6 cellular contexts compared by ENCODE assay signal in the genomic region with DNA sequence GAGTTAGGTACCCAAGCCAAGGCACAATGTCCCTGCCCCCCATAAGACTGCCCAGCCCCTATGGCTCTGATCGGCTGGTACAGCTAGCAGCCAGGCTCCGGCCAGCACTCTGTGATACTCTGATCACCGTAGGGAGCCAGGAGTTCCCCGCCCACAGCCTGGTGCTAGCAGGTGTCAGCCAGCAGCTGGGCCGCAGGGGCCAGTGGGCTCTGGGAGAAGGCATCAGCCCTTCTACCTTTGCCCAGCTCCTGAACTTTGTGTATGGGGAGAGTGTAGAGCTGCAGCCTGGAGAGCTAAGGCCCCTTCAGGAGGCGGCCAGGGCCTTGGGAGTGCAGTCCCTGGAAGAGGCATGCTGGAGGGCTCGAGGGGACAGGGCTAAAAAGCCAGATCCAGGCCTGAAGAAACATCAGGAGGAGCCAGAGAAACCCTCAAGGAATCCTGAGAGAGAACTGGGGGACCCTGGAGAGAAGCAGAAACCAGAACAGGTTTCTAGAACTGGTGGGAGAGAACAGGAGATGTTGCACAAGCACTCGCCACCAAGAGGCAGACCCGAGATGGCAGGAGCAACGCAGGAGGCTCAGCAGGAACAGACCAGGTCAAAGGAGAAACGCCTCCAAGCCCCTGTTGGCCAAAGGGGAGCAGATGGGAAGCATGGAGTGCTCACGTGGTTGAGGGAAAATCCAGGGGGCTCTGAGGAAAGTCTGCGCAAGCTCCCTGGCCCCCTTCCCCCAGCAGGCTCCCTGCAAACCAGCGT. TPM values are rescaled to one million over a fixed set of nuclear protein-coding genes. Genes with fewer than 3 reads are reported as not detected.
DNase-seq lines count a peak whose midpoint lies in the region; ATAC-seq and TF ChIP-seq lines count a peak whose summit lies in the region.

No MANE protein-coding gene starts in this region.

- no peaks in the 10 kb centered on the region for H3K27me3 ChIP-seq in BLaER1 treated with 17β-estradiol and CSF1 and Interleukin-3, amounts not matched to agents 10 nM and 100 nM

- H3K27ac Mint-ChIP-seq in activated T-helper 1 cell treated with anti-CD3 and anti-CD28 coated beads, Interleukin-12 subunit alpha, Interleukin-12 subunit beta, Interleukin-2, Interleukin-4 antibody, amounts not matched to agents 30 ng/mL and 10 ng/mL and 1 ng/mL, durations not matched to agents 14 hours and 24 hours and 36 hours, result peak overlapping the region; percentile 95

- peak overlapping the region in 2 of 10 experiments; percentile 90 to 92; a peak in 4 of 20 replicates for H3K4me3 ChIP-seq in BLaER1 treated with 17β-estradiol and CSF1 and Interleukin-3, amounts not matched to agents 10 nM and 100 nM

- intact Hi-C loops in activated T-helper 1 cell treated with anti-CD3 and anti-CD28 coated beads, Interleukin-12 subunit alpha, Interleukin-12 subunit beta, Interleukin-2, Interleukin-4 antibody, amounts not matched to agents 30 ng/mL and 10 ng/mL and 1 ng/mL, durations not matched to agents 14 hours and 24 hours and 36 hours (cut with micrococcal nuclease), result loop anchor here (5.0 kb wide), 2 partner anchors 167 to 298 kb away; a partner anchor contains a TSS

- H4K20me1 ChIP-seq in BLaER1 treated with 17β-estradiol and CSF1 and Interleukin-3, amounts not matched to agents 10 nM and 100 nM, result peaks cover 13 to 42% (median 16%) of the 10 kb centered on the region in 11 experiments; a peak in 21 of 22 replicates

- no peaks in the 10 kb centered on the region for H3K27me3 Mint-ChIP-seq in activated T-helper 1 cell treated with anti-CD3 and anti-CD28 coated beads, Interleukin-12 subunit alpha, Interleukin-12 subunit beta, Interleukin-2, Interleukin-4 antibody, amounts not matched to agents 30 ng/mL and 10 ng/mL and 1 ng/mL, durations not matched to agents 14 hours and 24 hours and 36 hours (ENCODE audit: insufficient read depth)

- no peaks in the 10 kb centered on the region for H3K9me3 Mint-ChIP-seq in activated T-helper 1 cell treated with anti-CD3 and anti-CD28 coated beads, Interleukin-12 subunit alpha, Interleukin-12 subunit beta, Interleukin-2, Interleukin-4 antibody, amounts not matched to agents 30 ng/mL and 10 ng/mL and 1 ng/mL, durations not matched to agents 14 hours and 24 hours and 36 hours

- DNase-seq in GM20000 (ENCODE audit: low spot score) (no peak), NCI-H1436 (lab: John Stamatoyannopoulos, UW) (no peak), dermis blood vessel endothelial cell (no peak)
- DNase-seq in activated T-helper 1 cell treated with anti-CD3 and anti-CD28 coated beads, Interleukin-12 subunit alpha, Interleukin-12 subunit beta, Interleukin-2, Interleukin-4 antibody, amounts not matched to agents 30 ng/mL and 10 ng/mL and 1 ng/mL, durations not matched to agents 14 hours and 24 hours and 36 hours (ENCODE audit: low spot score), result no peak

- H3K9ac ChIP-seq in BLaER1 treated with 17β-estradiol and CSF1 and Interleukin-3, amounts not matched to agents 10 nM and 100 nM, result peak overlapping the region in 10 of 11 experiments; percentile 92 to 98 (median 95); a peak in 9 of 22 replicates

- no peak for ATAC-seq in HG03045 (IDR thresholded peaks at IDR 0.05; ENCODE audit: unreplicated experiment)

- H3K4me1 Mint-ChIP-seq in activated T-helper 1 cell treated with anti-CD3 and anti-CD28 coated beads, Interleukin-12 subunit alpha, Interleukin-12 subunit beta, Interleukin-2, Interleukin-4 antibody, amounts not matched to agents 30 ng/mL and 10 ng/mL and 1 ng/mL, durations not matched to agents 14 hours and 24 hours and 36 hours (ENCODE audit: low read depth), result peaks cover 64% of the 10 kb centered on the region

- no peaks in the 10 kb centered on the region for H3K9me3 ChIP-seq in BLaER1 treated with 17β-estradiol and CSF1 and Interleukin-3, amounts not matched to agents 10 nM and 100 nM (replicated peaks in 1 of 11)

- H3K36me3 ChIP-seq in BLaER1 treated with 17β-estradiol and CSF1 and Interleukin-3, amounts not matched to agents 10 nM and 100 nM, result peaks cover 2 to 8% (median 6%) of the 10 kb centered on the region in 11 experiments; a peak in 20 of 22 replicates

- TF ChIP-seq CTCF in GM20000 (IDR thresholded peaks at IDR 0.05; ENCODE audit: extremely low read depth, missing control alignments), result peak; percentile 11

- H3K36me3 Mint-ChIP-seq in activated T-helper 1 cell treated with anti-CD3 and anti-CD28 coated beads, Interleukin-12 subunit alpha, Interleukin-12 subunit beta, Interleukin-2, Interleukin-4 antibody, amounts not matched to agents 30 ng/mL and 10 ng/mL and 1 ng/mL, durations not matched to agents 14 hours and 24 hours and 36 hours (ENCODE audit: low read depth), result peaks cover 28% of the 10 kb centered on the region

- H3K4me2 ChIP-seq in BLaER1 treated with 17β-estradiol and CSF1 and Interleukin-3, amounts not matched to agents 10 nM and 100 nM, result peak overlapping the region; percentile 91 to 100 (median 98)

- H3K4me1 ChIP-seq in BLaER1 treated with 17β-estradiol and CSF1 and Interleukin-3, amounts not matched to agents 10 nM and 100 nM, result peaks cover 41 to 73% (median 66%) of the 10 kb centered on the region in 10 experiments

- peak overlapping the region; percentile 99 for H3K4me3 Mint-ChIP-seq in activated T-helper 1 cell treated with anti-CD3 and anti-CD28 coated beads, Interleukin-12 subunit alpha, Interleukin-12 subunit beta, Interleukin-2, Interleukin-4 antibody, amounts not matched to agents 30 ng/mL and 10 ng/mL and 1 ng/mL, durations not matched to agents 14 hours and 24 hours and 36 hours

- 0 out of 22 replicates have a peak overlapping the region, but pooled peaks of 1 of the 11 experiments have one; percentile 93 for H3K27ac ChIP-seq in BLaER1 treated with 17β-estradiol and CSF1 and Interleukin-3, amounts not matched to agents 10 nM and 100 nM

RNA-seq across cellular contexts. Expression of a gene that starts 3.0 kb away (rescaled TPM):
- total RNA-seq in activated T-helper 1 cell treated with anti-CD3 and anti-CD28 coated beads, Interleukin-12 subunit alpha, Interleukin-12 subunit beta, Interleukin-2, Interleukin-4 antibody, amounts not matched to agents 30 ng/mL and 10 ng/mL and 1 ng/mL, durations not matched to agents 14 hours and 24 hours and 36 hours, result 61.9 and 65.2 TPM in 2 replicates
- total RNA-seq in dermis blood vessel endothelial cell, result 7.3 and 15.4 TPM in 2 replicates

RNA-seq across cellular contexts. Expression of a gene that starts 10.4 kb away (rescaled TPM):
- 126 TPM in 2 replicates for total RNA-seq in activated T-helper 1 cell treated with anti-CD3 and anti-CD28 coated beads, Interleukin-12 subunit alpha, Interleukin-12 subunit beta, Interleukin-2, Interleukin-4 antibody, amounts not matched to agents 30 ng/mL and 10 ng/mL and 1 ng/mL, durations not matched to agents 14 hours and 24 hours and 36 hours
- not detected in 2 replicates for total RNA-seq in dermis blood vessel endothelial cell

RNA-seq across cellular contexts. Expression of a gene that starts 27.5 kb away (rescaled TPM):
- 105 and 106 TPM in 2 replicates for total RNA-seq in activated T-helper 1 cell treated with anti-CD3 and anti-CD28 coated beads, Interleukin-12 subunit alpha, Interleukin-12 subunit beta, Interleukin-2, Interleukin-4 antibody, amounts not matched to agents 30 ng/mL and 10 ng/mL and 1 ng/mL, durations not matched to agents 14 hours and 24 hours and 36 hours
- total RNA-seq in dermis blood vessel endothelial cell, result 1.9 and 2.2 TPM in 2 replicates

RNA-seq across cellular contexts. Expression of a gene that starts 30.4 kb away (rescaled TPM):
- 28.1 and 29.7 TPM in 2 replicates for total RNA-seq in activated T-helper 1 cell treated with anti-CD3 and anti-CD28 coated beads, Interleukin-12 subunit alpha, Interleukin-12 subunit beta, Interleukin-2, Interleukin-4 antibody, amounts not matched to agents 30 ng/mL and 10 ng/mL and 1 ng/mL, durations not matched to agents 14 hours and 24 hours and 36 hours
- total RNA-seq in dermis blood vessel endothelial cell, result 2.9 and 7.8 TPM in 2 replicates

RNA-seq across cellular contexts. Expression of a gene that starts 30.7 kb away (rescaled TPM):
- 50.6 and 54.6 TPM in 2 replicates for total RNA-seq in activated T-helper 1 cell treated with anti-CD3 and anti-CD28 coated beads, Interleukin-12 subunit alpha, Interleukin-12 subunit beta, Interleukin-2, Interleukin-4 antibody, amounts not matched to agents 30 ng/mL and 10 ng/mL and 1 ng/mL, durations not matched to agents 14 hours and 24 hours and 36 hours
- 15.1 and 16.1 TPM in 2 replicates for total RNA-seq in dermis blood vessel endothelial cell

Comparison
In these comparisons a context has a peak if more than half of its experiments do, and no peak if none do; other contexts are left out.
1. RNA of a gene that starts 10.4 kb away (total RNA-seq): 126 TPM in activated T-helper 1 cell treated with anti-CD3 and anti-CD28 coated beads, Interleukin-12 subunit alpha, Interleukin-12 subunit beta, Interleukin-2, Interleukin-4 antibody, amounts not matched to agents 30 ng/mL and 10 ng/mL and 1 ng/mL, durations not matched to agents 14 hours and 24 hours and 36 hours; not detected in dermis blood vessel endothelial cell; every median in the first group is over 100 times any median in the second.
2. RNA of a gene that starts 27.5 kb away (total RNA-seq): 105 to 106 TPM in activated T-helper 1 cell treated with anti-CD3 and anti-CD28 coated beads, Interleukin-12 subunit alpha, Interleukin-12 subunit beta, Interleukin-2, Interleukin-4 antibody, amounts not matched to agents 30 ng/mL and 10 ng/mL and 1 ng/mL, durations not matched to agents 14 hours and 24 hours and 36 hours; 1.9 to 2.2 TPM in dermis blood vessel endothelial cell; every median in the first group is over 10 times any median in the second.